2 cellular contexts compared by ENCODE assay signal in the genomic region with DNA sequence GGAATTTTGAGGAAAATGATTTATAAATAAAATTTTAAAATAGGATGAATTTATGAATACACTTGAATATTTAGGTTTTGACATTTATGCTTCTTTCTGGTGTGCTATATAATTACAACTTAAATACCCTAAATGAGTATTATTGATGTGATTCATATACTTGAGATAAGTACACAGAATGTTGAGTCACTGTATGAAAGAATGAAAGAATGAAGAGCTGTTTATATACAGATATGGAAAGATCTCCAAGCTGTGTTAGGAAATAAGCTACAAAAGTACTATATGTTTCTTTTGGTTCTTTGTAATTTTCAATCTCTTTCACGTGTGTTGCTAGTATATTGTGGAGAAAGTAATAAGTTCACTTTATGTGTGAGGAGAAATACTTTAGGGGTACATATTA.
TF ChIP-seq lines count a peak whose summit lies in the region.

No MANE protein-coding gene starts in this region.

TF ChIP-seq in SK-N-SH, 30 proteins besides CTCF, POLR2A, EP300 and RAD21 (continued from another document):
- TF ChIP-seq JUND (IDR thresholded peaks at IDR 0.05) (peak; percentile 56), SMC3 (IDR thresholded peaks at IDR 0.05; ENCODE audit: low read depth, low read length) (no peak)
- TF ChIP-seq, protein P1, sequence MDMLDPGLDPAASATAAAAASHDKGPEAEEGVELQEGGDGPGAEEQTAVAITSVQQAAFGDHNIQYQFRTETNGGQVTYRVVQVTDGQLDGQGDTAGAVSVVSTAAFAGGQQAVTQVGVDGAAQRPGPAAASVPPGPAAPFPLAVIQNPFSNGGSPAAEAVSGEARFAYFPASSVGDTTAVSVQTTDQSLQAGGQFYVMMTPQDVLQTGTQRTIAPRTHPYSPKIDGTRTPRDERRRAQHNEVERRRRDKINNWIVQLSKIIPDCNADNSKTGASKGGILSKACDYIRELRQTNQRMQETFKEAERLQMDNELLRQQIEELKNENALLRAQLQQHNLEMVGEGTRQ (IDR thresholded peaks at IDR 0.05; ENCODE audit: borderline replicate concordance, low read depth, low read length) = no peak
- TF ChIP-seq, protein P2, sequence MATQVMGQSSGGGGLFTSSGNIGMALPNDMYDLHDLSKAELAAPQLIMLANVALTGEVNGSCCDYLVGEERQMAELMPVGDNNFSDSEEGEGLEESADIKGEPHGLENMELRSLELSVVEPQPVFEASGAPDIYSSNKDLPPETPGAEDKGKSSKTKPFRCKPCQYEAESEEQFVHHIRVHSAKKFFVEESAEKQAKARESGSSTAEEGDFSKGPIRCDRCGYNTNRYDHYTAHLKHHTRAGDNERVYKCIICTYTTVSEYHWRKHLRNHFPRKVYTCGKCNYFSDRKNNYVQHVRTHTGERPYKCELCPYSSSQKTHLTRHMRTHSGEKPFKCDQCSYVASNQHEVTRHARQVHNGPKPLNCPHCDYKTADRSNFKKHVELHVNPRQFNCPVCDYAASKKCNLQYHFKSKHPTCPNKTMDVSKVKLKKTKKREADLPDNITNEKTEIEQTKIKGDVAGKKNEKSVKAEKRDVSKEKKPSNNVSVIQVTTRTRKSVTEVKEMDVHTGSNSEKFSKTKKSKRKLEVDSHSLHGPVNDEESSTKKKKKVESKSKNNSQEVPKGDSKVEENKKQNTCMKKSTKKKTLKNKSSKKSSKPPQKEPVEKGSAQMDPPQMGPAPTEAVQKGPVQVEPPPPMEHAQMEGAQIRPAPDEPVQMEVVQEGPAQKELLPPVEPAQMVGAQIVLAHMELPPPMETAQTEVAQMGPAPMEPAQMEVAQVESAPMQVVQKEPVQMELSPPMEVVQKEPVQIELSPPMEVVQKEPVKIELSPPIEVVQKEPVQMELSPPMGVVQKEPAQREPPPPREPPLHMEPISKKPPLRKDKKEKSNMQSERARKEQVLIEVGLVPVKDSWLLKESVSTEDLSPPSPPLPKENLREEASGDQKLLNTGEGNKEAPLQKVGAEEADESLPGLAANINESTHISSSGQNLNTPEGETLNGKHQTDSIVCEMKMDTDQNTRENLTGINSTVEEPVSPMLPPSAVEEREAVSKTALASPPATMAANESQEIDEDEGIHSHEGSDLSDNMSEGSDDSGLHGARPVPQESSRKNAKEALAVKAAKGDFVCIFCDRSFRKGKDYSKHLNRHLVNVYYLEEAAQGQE (IDR thresholded peaks at IDR 0.05; ENCODE audit: low read depth, low read length) = no peak
- TF ChIP-seq, protein P3, sequence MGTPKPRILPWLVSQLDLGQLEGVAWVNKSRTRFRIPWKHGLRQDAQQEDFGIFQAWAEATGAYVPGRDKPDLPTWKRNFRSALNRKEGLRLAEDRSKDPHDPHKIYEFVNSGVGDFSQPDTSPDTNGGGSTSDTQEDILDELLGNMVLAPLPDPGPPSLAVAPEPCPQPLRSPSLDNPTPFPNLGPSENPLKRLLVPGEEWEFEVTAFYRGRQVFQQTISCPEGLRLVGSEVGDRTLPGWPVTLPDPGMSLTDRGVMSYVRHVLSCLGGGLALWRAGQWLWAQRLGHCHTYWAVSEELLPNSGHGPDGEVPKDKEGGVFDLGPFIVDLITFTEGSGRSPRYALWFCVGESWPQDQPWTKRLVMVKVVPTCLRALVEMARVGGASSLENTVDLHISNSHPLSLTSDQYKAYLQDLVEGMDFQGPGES (IDR thresholded peaks at IDR 0.05; ENCODE audit: low read depth, low read length) = no peak

TF ChIP-seq in SK-N-SH treated with all-trans-retinoic acid at 6 μM for 48 hours, 23 proteins besides CTCF, POLR2A, EP300 and RAD21 (continued from another document):
- TF ChIP-seq, protein P4, sequence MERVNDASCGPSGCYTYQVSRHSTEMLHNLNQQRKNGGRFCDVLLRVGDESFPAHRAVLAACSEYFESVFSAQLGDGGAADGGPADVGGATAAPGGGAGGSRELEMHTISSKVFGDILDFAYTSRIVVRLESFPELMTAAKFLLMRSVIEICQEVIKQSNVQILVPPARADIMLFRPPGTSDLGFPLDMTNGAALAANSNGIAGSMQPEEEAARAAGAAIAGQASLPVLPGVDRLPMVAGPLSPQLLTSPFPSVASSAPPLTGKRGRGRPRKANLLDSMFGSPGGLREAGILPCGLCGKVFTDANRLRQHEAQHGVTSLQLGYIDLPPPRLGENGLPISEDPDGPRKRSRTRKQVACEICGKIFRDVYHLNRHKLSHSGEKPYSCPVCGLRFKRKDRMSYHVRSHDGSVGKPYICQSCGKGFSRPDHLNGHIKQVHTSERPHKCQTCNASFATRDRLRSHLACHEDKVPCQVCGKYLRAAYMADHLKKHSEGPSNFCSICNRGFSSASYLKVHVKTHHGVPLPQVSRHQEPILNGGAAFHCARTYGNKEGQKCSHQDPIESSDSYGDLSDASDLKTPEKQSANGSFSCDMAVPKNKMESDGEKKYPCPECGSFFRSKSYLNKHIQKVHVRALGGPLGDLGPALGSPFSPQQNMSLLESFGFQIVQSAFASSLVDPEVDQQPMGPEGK (CRISPR knock-in tag; IDR thresholded peaks at IDR 0.05; ENCODE audit: borderline replicate concordance) = no peak
- no peak for TF ChIP-seq ZFP3 (CRISPR knock-in tag; IDR thresholded peaks at IDR 0.05)
- TF ChIP-seq, protein P5, sequence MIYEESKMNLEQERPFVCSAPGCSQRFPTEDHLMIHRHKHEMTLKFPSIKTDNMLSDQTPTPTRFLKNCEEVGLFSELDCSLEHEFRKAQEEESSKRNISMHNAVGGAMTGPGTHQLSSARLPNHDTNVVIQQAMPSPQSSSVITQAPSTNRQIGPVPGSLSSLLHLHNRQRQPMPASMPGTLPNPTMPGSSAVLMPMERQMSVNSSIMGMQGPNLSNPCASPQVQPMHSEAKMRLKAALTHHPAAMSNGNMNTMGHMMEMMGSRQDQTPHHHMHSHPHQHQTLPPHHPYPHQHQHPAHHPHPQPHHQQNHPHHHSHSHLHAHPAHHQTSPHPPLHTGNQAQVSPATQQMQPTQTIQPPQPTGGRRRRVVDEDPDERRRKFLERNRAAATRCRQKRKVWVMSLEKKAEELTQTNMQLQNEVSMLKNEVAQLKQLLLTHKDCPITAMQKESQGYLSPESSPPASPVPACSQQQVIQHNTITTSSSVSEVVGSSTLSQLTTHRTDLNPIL (CRISPR knock-in tag; IDR thresholded peaks at IDR 0.05; ENCODE audit: low read depth) = no peak
- TF ChIP-seq, protein P6, sequence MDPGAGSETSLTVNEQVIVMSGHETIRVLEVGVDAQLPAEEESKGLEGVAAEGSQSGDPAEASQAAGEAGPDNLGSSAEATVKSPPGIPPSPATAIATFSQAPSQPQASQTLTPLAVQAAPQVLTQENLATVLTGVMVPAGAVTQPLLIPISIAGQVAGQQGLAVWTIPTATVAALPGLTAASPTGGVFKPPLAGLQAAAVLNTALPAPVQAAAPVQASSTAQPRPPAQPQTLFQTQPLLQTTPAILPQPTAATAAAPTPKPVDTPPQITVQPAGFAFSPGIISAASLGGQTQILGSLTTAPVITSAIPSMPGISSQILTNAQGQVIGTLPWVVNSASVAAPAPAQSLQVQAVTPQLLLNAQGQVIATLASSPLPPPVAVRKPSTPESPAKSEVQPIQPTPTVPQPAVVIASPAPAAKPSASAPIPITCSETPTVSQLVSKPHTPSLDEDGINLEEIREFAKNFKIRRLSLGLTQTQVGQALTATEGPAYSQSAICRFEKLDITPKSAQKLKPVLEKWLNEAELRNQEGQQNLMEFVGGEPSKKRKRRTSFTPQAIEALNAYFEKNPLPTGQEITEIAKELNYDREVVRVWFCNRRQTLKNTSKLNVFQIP (CRISPR knock-in tag; IDR thresholded peaks at IDR 0.05; ENCODE audit: borderline replicate concordance, low read depth) = no peak
- TF ChIP-seq TOX (CRISPR knock-in tag; IDR thresholded peaks at IDR 0.05; ENCODE audit: borderline replicate concordance) = no peak
- no peak for TF ChIP-seq ZNF565 (CRISPR knock-in tag; conservative IDR thresholded peaks at IDR 0.05; ENCODE audit: low read depth)
- TF ChIP-seq, protein P7, sequence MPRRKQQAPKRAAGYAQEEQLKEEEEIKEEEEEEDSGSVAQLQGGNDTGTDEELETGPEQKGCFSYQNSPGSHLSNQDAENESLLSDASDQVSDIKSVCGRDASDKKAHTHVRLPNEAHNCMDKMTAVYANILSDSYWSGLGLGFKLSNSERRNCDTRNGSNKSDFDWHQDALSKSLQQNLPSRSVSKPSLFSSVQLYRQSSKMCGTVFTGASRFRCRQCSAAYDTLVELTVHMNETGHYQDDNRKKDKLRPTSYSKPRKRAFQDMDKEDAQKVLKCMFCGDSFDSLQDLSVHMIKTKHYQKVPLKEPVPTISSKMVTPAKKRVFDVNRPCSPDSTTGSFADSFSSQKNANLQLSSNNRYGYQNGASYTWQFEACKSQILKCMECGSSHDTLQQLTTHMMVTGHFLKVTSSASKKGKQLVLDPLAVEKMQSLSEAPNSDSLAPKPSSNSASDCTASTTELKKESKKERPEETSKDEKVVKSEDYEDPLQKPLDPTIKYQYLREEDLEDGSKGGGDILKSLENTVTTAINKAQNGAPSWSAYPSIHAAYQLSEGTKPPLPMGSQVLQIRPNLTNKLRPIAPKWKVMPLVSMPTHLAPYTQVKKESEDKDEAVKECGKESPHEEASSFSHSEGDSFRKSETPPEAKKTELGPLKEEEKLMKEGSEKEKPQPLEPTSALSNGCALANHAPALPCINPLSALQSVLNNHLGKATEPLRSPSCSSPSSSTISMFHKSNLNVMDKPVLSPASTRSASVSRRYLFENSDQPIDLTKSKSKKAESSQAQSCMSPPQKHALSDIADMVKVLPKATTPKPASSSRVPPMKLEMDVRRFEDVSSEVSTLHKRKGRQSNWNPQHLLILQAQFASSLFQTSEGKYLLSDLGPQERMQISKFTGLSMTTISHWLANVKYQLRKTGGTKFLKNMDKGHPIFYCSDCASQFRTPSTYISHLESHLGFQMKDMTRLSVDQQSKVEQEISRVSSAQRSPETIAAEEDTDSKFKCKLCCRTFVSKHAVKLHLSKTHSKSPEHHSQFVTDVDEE (CRISPR knock-in tag; IDR thresholded peaks at IDR 0.05) = no peak
- TF ChIP-seq, protein P8, sequence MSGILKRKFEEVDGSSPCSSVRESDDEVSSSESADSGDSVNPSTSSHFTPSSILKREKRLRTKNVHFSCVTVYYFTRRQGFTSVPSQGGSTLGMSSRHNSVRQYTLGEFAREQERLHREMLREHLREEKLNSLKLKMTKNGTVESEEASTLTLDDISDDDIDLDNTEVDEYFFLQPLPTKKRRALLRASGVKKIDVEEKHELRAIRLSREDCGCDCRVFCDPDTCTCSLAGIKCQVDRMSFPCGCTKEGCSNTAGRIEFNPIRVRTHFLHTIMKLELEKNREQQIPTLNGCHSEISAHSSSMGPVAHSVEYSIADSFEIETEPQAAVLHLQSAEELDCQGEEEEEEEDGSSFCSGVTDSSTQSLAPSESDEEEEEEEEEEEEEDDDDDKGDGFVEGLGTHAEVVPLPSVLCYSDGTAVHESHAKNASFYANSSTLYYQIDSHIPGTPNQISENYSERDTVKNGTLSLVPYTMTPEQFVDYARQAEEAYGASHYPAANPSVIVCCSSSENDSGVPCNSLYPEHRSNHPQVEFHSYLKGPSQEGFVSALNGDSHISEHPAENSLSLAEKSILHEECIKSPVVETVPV (CRISPR knock-in tag; IDR thresholded peaks at IDR 0.05) = no peak
- no peak for TF ChIP-seq BACH2 (CRISPR knock-in tag; IDR thresholded peaks at IDR 0.05; ENCODE audit: borderline replicate concordance)
TF ChIP-seq in SK-N-SH treated with all-trans-retinoic acid at 6 μM for 48 hours: peak in this region for 0.
